In genomic region chr22:32847067-32847491, GRCh38 we compare ENCODE assay signal across 16 cellular contexts. TPM values are rescaled to one million over a fixed set of nuclear protein-coding genes. Genes with fewer than 3 reads are reported as not detected.
DNase-seq lines count a peak whose midpoint lies in the region; ATAC-seq, FAIRE-seq and TF ChIP-seq lines count a peak whose summit lies in the region.
"Had no signal": no experiment of that assay in that cellular context is flagged by ENCODE, and none has a peak within 500 bp of the region (broad histone marks: within the 10 kb centered on the region; RNA-seq: fewer than 3 reads in every experiment).

No MANE protein-coding gene starts in this region.

- peak in 3 of 4 donors; percentile 2 to 12 (median 10) for ATAC-seq in heart left ventricle
- ATAC-seq in Right ventricle myocardium inferior: no peak
- peak in 3 of 8 donors; percentile 3 to 17 (median 13) for ATAC-seq in heart right ventricle
- ATAC-seq in gastrocnemius medialis: no peak
- ATAC-seq: activated naive CD8-positive, alpha-beta T cell treated with anti-CD3 and anti-CD28 coated beads, Interleukin-2, amount 50 U/mL, for 24 hours had no signal

- peak overlapping the region in 7 of 12 donors; percentile 0 to 23 (median 15) for H3K4me3 ChIP-seq in heart left ventricle
- peak overlapping the region in 5 of 10 donors; percentile 2 to 29 (median 14) for H3K4me3 ChIP-seq in heart right ventricle
- no peak overlapping the region for H3K4me3 ChIP-seq in gastrocnemius medialis
- H3K4me3 ChIP-seq in H7 (ENCODE audit: insufficient read depth, low read depth, low read length): no peak overlapping the region

- H3K27ac ChIP-seq in heart left ventricle: peak overlapping the region in 11 of 12 donors; percentile 33 to 84 (median 68)
- peak overlapping the region in 8 of 10 donors; percentile 17 to 90 (median 60) for H3K27ac ChIP-seq in heart right ventricle
- peak overlapping the region; percentile 20 to 79 (median 62) for H3K27ac ChIP-seq in gastrocnemius medialis

- intact Hi-C loops in heart left ventricle (cut with DNase I) (no loop called here), Right ventricle myocardium inferior (cut with DNase I) (loop anchor here (10.0 kb wide), 1 partner anchor 138 kb away; no protein-coding TSS in a partner anchor), heart right ventricle (cut with DNase I) (loop anchor here in 3 of 10 donors (5.0 to 10.0 kb wide), 3 partner anchors 40 to 138 kb away; no protein-coding TSS in a partner anchor), gastrocnemius medialis (cut with DNase I; ENCODE audit: low total_unique reads) (no loop called here)

- FAIRE-seq in RCC 7860 (lab: Jason Lieb, UNC): no peak

- peaks cover 47 to 100% (median 83%) of the 10 kb centered on the region in 12 donors for H3K4me1 ChIP-seq in heart left ventricle
- peaks cover 50 to 100% (median 94%) of the 10 kb centered on the region in 9 donors for H3K4me1 ChIP-seq in heart right ventricle
- H3K4me1 ChIP-seq in gastrocnemius medialis: peaks cover 54 to 64% of the 10 kb centered on the region in 2 donors

- in situ Hi-C loops in gastrocnemius medialis (cut with MboI; ENCODE audit: low sequenced_read_pairs in 4 of 4): no loop called here

- TF ChIP-seq POLR2A in heart left ventricle (IDR thresholded peaks at IDR 0.05) (no peak), gastrocnemius medialis (IDR thresholded peaks at IDR 0.05) (no peak)

- TF ChIP-seq CTCF in heart left ventricle (IDR thresholded peaks at IDR 0.05) (no peak), heart right ventricle (IDR thresholded peaks at IDR 0.05) (no peak), gastrocnemius medialis (IDR thresholded peaks at IDR 0.05 in 4 of 5, conservative IDR thresholded peaks at IDR 0.05 in 1 of 5) (no peak)

- H3K27me3 ChIP-seq in heart left ventricle: no peaks in the 10 kb centered on the region
- H3K27me3 ChIP-seq in heart right ventricle: no peaks in the 10 kb centered on the region
- H3K27me3 ChIP-seq in gastrocnemius medialis: peaks cover 0 to 2% (median 0%) of the 10 kb centered on the region in 3 donors
- no peaks in the 10 kb centered on the region for H3K27me3 ChIP-seq in H7 (ENCODE audit: control insufficient read depth, insufficient read depth, low read length)

- H3K36me3 ChIP-seq in heart left ventricle (peaks cover 0 to 34% (median 22%) of the 10 kb centered on the region in 9 donors), heart right ventricle (peaks cover 0 to 32% (median 3%) of the 10 kb centered on the region in 9 donors), gastrocnemius medialis (no peaks in the 10 kb centered on the region), H7 (replicated peaks; ENCODE audit: control insufficient read depth, insufficient read depth, low read length) (0 out of 2 replicates have a peak, but pooled peaks cover 1% of the 10 kb centered on the region)

- 11 to 20% (median 19%) methylated on average over 13 of the region's 13 CpGs for WGBS in heart left ventricle, 4 donors
- WGBS in heart right ventricle, 2 donors: 14 to 24% methylated on average over 13 of the region's 13 CpGs

- H3K9me3 ChIP-seq in heart left ventricle (no peaks in the 10 kb centered on the region), heart right ventricle (no peaks in the 10 kb centered on the region), gastrocnemius medialis (no peaks in the 10 kb centered on the region)

- DNase-seq in heart left ventricle: peak in 4 of 5 donors; percentile 36 to 62 (median 54)
- no peak for DNase-seq in Right ventricle myocardium inferior (ENCODE audit: missing footprints)
- DNase-seq in heart right ventricle: peak; percentile 44 to 57
- DNase-seq in gastrocnemius medialis: peak in 1 of 2 donors; percentile 45
- DNase-seq in NCI-H2227 treated with DMSO at 0.1 percent for 48 hours (lab: John Stamatoyannopoulos, UW): no peak
- no peak for DNase-seq in H7
- DNase-seq in RCC 7860 (ENCODE audit: low spot score): no peak
- no peak for DNase-seq in NCI-H446 treated with DMSO at 0.1 percent for 48 hours (lab: John Stamatoyannopoulos, UW)
- DNase-seq: activated CD4-positive, alpha-beta T cell treated with anti-CD3 and anti-CD28 coated beads, Interleukin-2, amount 10 ng/mL, durations not matched to agents 24 days and 14 days; activated naive CD8-positive, alpha-beta T cell treated with anti-CD3 and anti-CD28 coated beads, Interleukin-2, amount 50 U/mL, for 24 hours; activated T-cell treated with anti-CD3 and anti-CD28 coated beads, Interleukin-2, amount 50 U/mL, for 48 hours; GDM1; NCI-H2029 treated with DMSO at 0.1 percent for 48 hours; NCI-H82; SHP77; T-helper 9 cell had no signal

RNA-seq across cellular contexts. Expression of gene TIMP3, which starts 45.6 kb away (rescaled TPM):
- total RNA-seq in heart left ventricle (100 to 1,000 TPM; 121 to 629 (median 187) TPM), Right ventricle myocardium inferior (288 TPM), heart right ventricle (100 to 1,000 TPM in 9 of 10 donors, 10 to 100 TPM in 1; 91.9 to 380 (median 166) TPM), gastrocnemius medialis (100 to 1,000 TPM; 102 to 247 (median 144) TPM)
- polyA plus RNA-seq in heart left ventricle (100 to 1,000 TPM; 112 to 137 TPM), heart right ventricle (100 to 1,000 TPM; 134 to 173 TPM)
- 5.0 and 6.7 TPM in 2 replicates for total RNA-seq in H7 (2014; rRNA removed; shearing (Covaris generic))
- total RNA-seq: activated CD4-positive, alpha-beta T cell treated with anti-CD3 and anti-CD28 coated beads, Interleukin-2, amount 10 ng/mL, durations not matched to agents 24 days and 14 days had no signal

Comparison
In these comparisons a context has a peak if more than half of its experiments do, and no peak if none do; other contexts are left out.
1. ATAC-seq: peak in heart left ventricle (3 of 4); none in Right ventricle myocardium inferior (single experiment) and gastrocnemius medialis (0 of 2).
2. DNase-seq: peak in heart left ventricle (4 of 5) and heart right ventricle (2 of 2); none in Right ventricle myocardium inferior (single experiment), NCI-H2227 treated with DMSO at 0.1 percent for 48 hours (single experiment), H7 (single experiment), RCC 7860 (single experiment) and NCI-H446 treated with DMSO at 0.1 percent for 48 hours (single experiment).
3. H3K4me3 ChIP-seq: peak in heart left ventricle (7 of 12); none in gastrocnemius medialis (0 of 4) and H7 (single experiment).
4. RNA of gene TIMP3, which starts 45.6 kb away (total RNA-seq): 288 TPM in Right ventricle myocardium inferior (single experiment), 91.9 to 380 TPM in heart right ventricle, 121 to 629 TPM in heart left ventricle and 102 to 247 TPM in gastrocnemius medialis; 5.0 to 6.7 TPM in H7; every median in the first group is over 10 times any median in the second.
5. Peak in every context shown above with its lines, with median percentiles within 50 percentile points of each other: H3K27ac ChIP-seq.